In the genomic region with DNA sequence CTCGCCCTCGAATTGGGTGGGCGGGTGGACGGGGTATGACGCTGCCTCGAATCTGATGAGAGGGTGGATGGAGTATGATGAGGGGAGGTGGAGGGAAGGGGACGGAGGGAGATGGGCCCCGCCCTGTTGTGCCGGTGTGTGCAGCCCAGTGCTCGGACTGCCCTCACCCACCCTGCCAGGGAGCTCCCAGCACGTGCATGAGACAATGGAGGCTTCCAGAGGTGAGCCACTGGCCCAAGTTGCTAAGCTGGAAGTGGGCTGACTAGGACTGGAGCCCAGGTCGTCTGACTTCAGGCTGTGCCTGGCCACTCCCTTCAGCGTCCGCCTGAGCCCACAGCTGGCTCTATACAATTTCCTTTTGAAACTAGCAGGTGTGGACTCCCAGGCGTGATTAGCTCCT, we compare ENCODE assay signal across 19 cellular contexts.
"Had no signal": no experiment of that assay in that cellular context is flagged by ENCODE, and none has a peak within 500 bp of the region (broad histone marks: within the 10 kb centered on the region; RNA-seq: fewer than 3 reads in every experiment).

No MANE protein-coding gene starts in this region.

- H3K36me3 ChIP-seq: cardiac muscle cell, heart left ventricle, neutrophil, pancreas, tibial artery had no signal

- H3K27ac ChIP-seq: body of pancreas, cardiac muscle cell, heart left ventricle, neutrophil, pancreas, tibial artery had no signal

- ATAC-seq: activated CD4-positive, CD25-positive, alpha-beta regulatory T cell treated with anti-CD3 and anti-CD28 coated beads, Interleukin-2, amount 50 U/mL, for 24 hours; activated CD8-positive, alpha-beta memory T cell treated with anti-CD3 and anti-CD28 coated beads, Interleukin-2, amount 10 ng/mL, durations not matched to agents 7 days and 5 days; activated CD8-positive, alpha-beta T cell treated with anti-CD3 and anti-CD28 coated beads for 36 hours; body of pancreas; natural killer cell; pancreas; stimulated activated naive CD8-positive, alpha-beta T cell treated with anti-CD3 and anti-CD28 coated beads, Interleukin-15, amount 100 ng/mL, for 72 hours had no signal

- DNase-seq: activated CD4-positive, alpha-beta T cell treated with anti-CD3 and anti-CD28 coated beads, Interleukin-2, amount 10 ng/mL, durations not matched to agents 7 days and 5 days; activated CD8-positive, alpha-beta memory T cell treated with anti-CD3 and anti-CD28 coated beads, Interleukin-2, amount 10 ng/mL, durations not matched to agents 7 days and 5 days; activated CD8-positive, alpha-beta T cell treated with anti-CD3 and anti-CD28 coated beads for 36 hours; activated gamma-delta T cell; activated naive CD4-positive, alpha-beta T cell treated with anti-CD3 and anti-CD28 coated beads, Interleukin-2, amount 50 U/mL, for 16 hours; activated T-cell treated with anti-CD3 and anti-CD28 coated beads for 4 hours; body of pancreas; effector CD4-positive, alpha-beta T cell; natural killer cell; pancreas; right cardiac atrium; stimulated activated CD4-positive, alpha-beta T cell treated with anti-CD3 and anti-CD28 coated beads, Interleukin-1b, Interleukin-23, amount 100 ng/mL, for 48 hours; stimulated activated naive CD8-positive, alpha-beta T cell treated with anti-CD3 and anti-CD28 coated beads, Interleukin-15, amount 100 ng/mL, for 72 hours; tibial artery had no signal

- H3K36me3 Mint-ChIP-seq: activated CD8-positive, alpha-beta memory T cell treated with anti-CD3 and anti-CD28 coated beads, Interleukin-2, amount 10 ng/mL, durations not matched to agents 7 days and 5 days; mesothelial cell of epicardium; natural killer cell had no signal

- H3K27ac Mint-ChIP-seq: activated CD4-positive, alpha-beta T cell treated with anti-CD3 and anti-CD28 coated beads, Interleukin-2, amount 10 ng/mL, durations not matched to agents 7 days and 5 days; activated CD8-positive, alpha-beta memory T cell treated with anti-CD3 and anti-CD28 coated beads, Interleukin-2, amount 10 ng/mL, durations not matched to agents 7 days and 5 days; activated CD8-positive, alpha-beta T cell treated with anti-CD3 and anti-CD28 coated beads for 36 hours; mesothelial cell of epicardium; natural killer cell; stimulated activated naive CD8-positive, alpha-beta T cell treated with anti-CD3 and anti-CD28 coated beads, Interleukin-15, amount 100 ng/mL, for 72 hours had no signal

- H3K9me3 Mint-ChIP-seq: activated CD4-positive, alpha-beta T cell treated with anti-CD3 and anti-CD28 coated beads, Interleukin-2, amount 10 ng/mL, durations not matched to agents 7 days and 5 days; activated CD8-positive, alpha-beta T cell treated with anti-CD3 and anti-CD28 coated beads for 36 hours; mesothelial cell of epicardium; natural killer cell; stimulated activated naive CD8-positive, alpha-beta T cell treated with anti-CD3 and anti-CD28 coated beads, Interleukin-15, amount 100 ng/mL, for 72 hours had no signal

- H3K4me3 Mint-ChIP-seq: activated CD4-positive, alpha-beta T cell treated with anti-CD3 and anti-CD28 coated beads, Interleukin-2, amount 10 ng/mL, durations not matched to agents 7 days and 5 days; activated CD8-positive, alpha-beta memory T cell treated with anti-CD3 and anti-CD28 coated beads, Interleukin-2, amount 10 ng/mL, durations not matched to agents 7 days and 5 days; activated CD8-positive, alpha-beta T cell treated with anti-CD3 and anti-CD28 coated beads for 36 hours; mesothelial cell of epicardium; natural killer cell; stimulated activated naive CD8-positive, alpha-beta T cell treated with anti-CD3 and anti-CD28 coated beads, Interleukin-15, amount 100 ng/mL, for 72 hours had no signal

- H3K27me3 ChIP-seq: body of pancreas, cardiac muscle cell, heart left ventricle, pancreas, tibial artery had no signal

- H3K4me3 ChIP-seq: body of pancreas, cardiac muscle cell, heart left ventricle, pancreas, tibial artery had no signal

- H3K9me3 ChIP-seq: body of pancreas, heart left ventricle, neutrophil, pancreas, tibial artery had no signal
